ENCODE assay signal across 8 cellular contexts in genomic region chr1:1115136-1115829, GRCh38. TPM values are rescaled to one million over a fixed set of nuclear protein-coding genes. Genes with fewer than 3 reads are reported as not detected.
DNase-seq lines count a peak whose midpoint lies in the region; ATAC-seq and TF ChIP-seq lines count a peak whose summit lies in the region.

No MANE protein-coding gene starts in this region.

- peak overlapping the region; percentile 74 to 87 (median 82) for H3K27ac ChIP-seq in sigmoid colon

- intact Hi-C loops in sigmoid colon (cut with DNase I) = loop anchor here (5.0 kb wide), 2 partner anchors 93 to 192 kb away; partner anchors contain the start of genes ACAP3, AGRN and PUSL1

- 8 to 13% methylated on average over 44 to 45 of the region's 45 CpGs for WGBS in sigmoid colon, 2 donors

- TF ChIP-seq EP300 in sigmoid colon (IDR thresholded peaks at IDR 0.05) = no peak

- ATAC-seq in T-helper 17 cell (no peak), GM19397 (IDR thresholded peaks at IDR 0.05; ENCODE audit: unreplicated experiment) (no peak)

- H3K36me3 ChIP-seq in sigmoid colon = peaks cover 0 to 14% (median 0%) of the 10 kb centered on the region in 4 donors

- no peaks in the 10 kb centered on the region for H3K27me3 Mint-ChIP-seq in T-helper 17 cell
- H3K27me3 Mint-ChIP-seq in glutamatergic neuron (ENCODE audit: unreplicated experiment) = peaks cover 25% of the 10 kb centered on the region

- no peak for TF ChIP-seq POLR2A in sigmoid colon (IDR thresholded peaks at IDR 0.05)

- peaks cover 0 to 11% (median 0%) of the 10 kb centered on the region in 3 donors for H3K27me3 ChIP-seq in sigmoid colon

- DNase-seq in T-helper 17 cell (no peak), glutamatergic neuron (no peak), sigmoid colon (peak; percentile 67), NCI-H1694 (lab: John Stamatoyannopoulos, UW) (no peak), NCI-H2227 (lab: John Stamatoyannopoulos, UW; ENCODE audit: unreplicated experiment) (no peak)
- DNase-seq in stimulated activated CD4-positive, alpha-beta T cell treated with anti-CD3 and anti-CD28 coated beads, Interleukin-1b, Interleukin-23, amount 100 ng/mL, for 48 hours = no peak

- H3K27ac Mint-ChIP-seq in T-helper 17 cell (no peak overlapping the region), glutamatergic neuron (ENCODE audit: unreplicated experiment) (peak overlapping the region; percentile 33)

- peak overlapping the region; percentile 92 for H3K4me3 Mint-ChIP-seq in T-helper 17 cell
- peak overlapping the region; percentile 83 for H3K4me3 Mint-ChIP-seq in glutamatergic neuron (ENCODE audit: unreplicated experiment)

- H3K36me3 Mint-ChIP-seq in T-helper 17 cell (ENCODE audit: low read depth) = peaks cover 3% of the 10 kb centered on the region
- H3K36me3 Mint-ChIP-seq in glutamatergic neuron (ENCODE audit: unreplicated experiment) = peaks cover 6% of the 10 kb centered on the region

- H3K4me1 Mint-ChIP-seq in T-helper 17 cell = peaks cover 11% of the 10 kb centered on the region
- peaks cover 12% of the 10 kb centered on the region for H3K4me1 Mint-ChIP-seq in glutamatergic neuron (ENCODE audit: low read depth, unreplicated experiment)

- TF ChIP-seq CTCF in GM12875 (IDR thresholded peaks at IDR 0.05; ENCODE audit: borderline replicate concordance, insufficient read depth, low read depth, low read length) = no peak
- no peak for TF ChIP-seq CTCF in glutamatergic neuron (IDR thresholded peaks at IDR 0.05; ENCODE audit: partially characterized antibody, unreplicated experiment)
- TF ChIP-seq CTCF in sigmoid colon (IDR thresholded peaks at IDR 0.05) = no peak

- H3K9me3 ChIP-seq in T-helper 17 cell (ENCODE audit: control insufficient read depth, low read length, poor library complexity, severe bottlenecking) = no peaks in the 10 kb centered on the region
- H3K9me3 ChIP-seq in sigmoid colon = peaks cover 0 to 3% (median 1%) of the 10 kb centered on the region in 4 donors

- H3K4me3 ChIP-seq in GM12875 (ENCODE audit: low read depth, low read length) (peak overlapping the region; percentile 96), sigmoid colon (peak overlapping the region; percentile 69 to 99 (median 93))

- peaks cover 0 to 19% (median 15%) of the 10 kb centered on the region in 4 donors for H3K4me1 ChIP-seq in sigmoid colon

- peaks cover 17% of the 10 kb centered on the region for H3K9me3 Mint-ChIP-seq in glutamatergic neuron (ENCODE audit: unreplicated experiment)

RNA-seq across cellular contexts. Expression of gene C1orf159, which starts 0.6 kb away (rescaled TPM):
- total RNA-seq in T-helper 17 cell (10 to 100 TPM; 13.4 to 17.1 TPM), glutamatergic neuron (ENCODE audit: unreplicated experiment) (24.5 TPM), sigmoid colon (10 to 100 TPM in 2 of 4 donors, 1 to 10 TPM in 2; 7.9 to 13.8 (median 10.4) TPM)
- 10 to 100 TPM in 1 of 3 donors, 1 to 10 TPM in 2; 6.6 to 25.3 (median 6.9) TPM for polyA plus RNA-seq in sigmoid colon

RNA-seq across cellular contexts. Expression of gene RNF223, which starts 41.2 kb away (rescaled TPM):
- total RNA-seq in T-helper 17 cell = not detected
- total RNA-seq in glutamatergic neuron (ENCODE audit: unreplicated experiment) = not detected
- total RNA-seq in sigmoid colon = not detected
- 1 to 10 TPM in 2 of 3 donors, under 1 TPM in 1; 0.60 to 3.7 (median 1.9) TPM for polyA plus RNA-seq in sigmoid colon

RNA-seq across cellular contexts. Expression of gene TTLL10, which starts 58.4 kb away (rescaled TPM):
- total RNA-seq in T-helper 17 cell = 1 to 10 TPM in 1 of 2 donors, under 1 TPM in 1; 0.86 to 2.5 TPM
- total RNA-seq in glutamatergic neuron (ENCODE audit: unreplicated experiment) = not detected
- total RNA-seq in sigmoid colon = not detected
- under 1 TPM; 0.46 to 0.70 (median 0.60) TPM for polyA plus RNA-seq in sigmoid colon
